22 cellular contexts compared by ENCODE assay signal in the genomic region with DNA sequence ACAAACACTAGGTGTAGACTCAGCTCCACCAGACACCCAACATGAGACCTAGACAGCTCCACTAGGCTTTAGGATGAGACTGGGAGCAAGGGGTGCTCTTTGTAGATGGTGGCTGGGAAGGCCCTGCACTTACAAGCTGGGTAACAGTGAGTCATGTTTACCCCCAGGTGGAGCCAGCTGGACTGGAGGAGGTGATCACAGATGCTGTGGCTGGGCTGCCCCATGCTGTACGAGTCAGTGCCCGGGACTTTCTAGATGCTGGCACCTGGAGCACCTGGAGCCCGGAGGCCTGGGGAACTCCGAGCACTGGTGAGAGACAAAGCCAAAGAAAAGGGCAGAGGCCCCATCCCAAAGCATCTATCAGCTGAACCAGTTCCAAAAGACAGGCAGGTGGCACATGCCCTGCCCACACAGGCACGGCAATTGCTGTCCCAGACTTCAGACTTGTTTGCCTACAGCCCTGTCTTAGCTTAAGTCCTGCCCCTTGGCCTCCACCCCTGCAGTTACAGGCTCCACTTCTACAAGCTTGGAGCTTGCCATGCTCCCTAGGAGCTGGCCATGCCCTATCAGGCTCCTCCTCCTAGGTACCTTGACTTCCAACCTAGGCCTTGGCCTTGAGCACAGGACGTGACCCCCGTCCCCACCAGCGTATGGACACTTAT. TPM values are rescaled to one million over a fixed set of nuclear protein-coding genes. Genes with fewer than 3 reads are reported as not detected.
DNase-seq lines count a peak whose midpoint lies in the region; ATAC-seq, FAIRE-seq and TF ChIP-seq lines count a peak whose summit lies in the region.
"Had no signal": no experiment of that assay in that cellular context is flagged by ENCODE, and none has a peak within 500 bp of the region (broad histone marks: within the 10 kb centered on the region; RNA-seq: fewer than 3 reads in every experiment).

No MANE protein-coding gene starts in this region.

- 77% methylated on average over 4 of the region's 8 CpGs for WGBS in HepG2 (ENCODE audit: low lambda C conversion rate)

- H3K4me2 ChIP-seq in HepG2 (ENCODE audit: low read depth, low read length): no peak overlapping the region
- H3K4me2 ChIP-seq: BLaER1 treated with 17β-estradiol and CSF1 and Interleukin-3, amounts not matched to agents 10 nM and 100 nM had no signal

- in situ Hi-C loops in HepG2 (cut with HindIII; ENCODE audit: extremely low pct_ligation_motif_present, low pct_unique_long_range_greater_than_20kb): no loop called here

- BruUV-seq in HepG2 (replicated peaks; lab: Mats Ljungman, UMichigan): no TSS peak

- H2AFZ ChIP-seq in HepG2 (ENCODE audit: low read length): no peak overlapping the region

- no peaks in the 10 kb centered on the region for H3K36me3 Mint-ChIP-seq in WTC11

- no peak overlapping the region for H3K9ac ChIP-seq in HepG2 (ENCODE audit: insufficient read depth, low read depth, low read length)
- H3K9ac ChIP-seq: BLaER1 treated with 17β-estradiol and CSF1 and Interleukin-3, amounts not matched to agents 10 nM and 100 nM had no signal

- peaks cover 11% of the 10 kb centered on the region for H3K4me1 ChIP-seq in HepG2 (ENCODE audit: insufficient read depth, low read length)

- ATAC-seq in WTC11 (0 out of 2 replicates have a peak, but pooled peaks have one; percentile 4), HepG2 (peak; percentile 21), GM21360 (IDR thresholded peaks at IDR 0.05; ENCODE audit: unreplicated experiment) (no peak), HG03095 (IDR thresholded peaks at IDR 0.05; ENCODE audit: unreplicated experiment) (no peak), GM21786 (IDR thresholded peaks at IDR 0.05; ENCODE audit: unreplicated experiment) (no peak)
- ATAC-seq: left lung had no signal

- no peaks in the 10 kb centered on the region for H3K9me3 ChIP-seq in HepG2 (ENCODE audit: low read length)
- H3K9me3 ChIP-seq: BLaER1 treated with 17β-estradiol and CSF1 and Interleukin-3, amounts not matched to agents 10 nM and 100 nM; esophagus muscularis mucosa; HAP-1; left lung; spleen had no signal

- no peaks in the 10 kb centered on the region for H3K36me3 ChIP-seq in HepG2 (replicated peaks in 1 of 2; ENCODE audit: control insufficient read depth in 1 of 2, insufficient read depth in 2 of 2, low read length in 2 of 2)
- H3K36me3 ChIP-seq: HAP-1, left lung had no signal

- no peaks in the 10 kb centered on the region for H3K79me2 ChIP-seq in HepG2 (ENCODE audit: insufficient read depth, low read length)

- DNase-seq in Daoy (ENCODE audit: low read depth) (peak; percentile 47), M059J (ENCODE audit: low read depth) (peak; percentile 67), WTC11 (ENCODE audit: low spot score) (no peak), HepG2 (ENCODE audit: low spot score) (no peak), RCC 7860 (ENCODE audit: low spot score) (no peak)
- DNase-seq: activated CD4-positive, alpha-beta T cell treated with anti-CD3 and anti-CD28 coated beads, Interleukin-2, amount 50 U/mL, for 4 hours; hypothalamus; left lung; NCI-H1417; spleen; T-helper 9 cell had no signal

- no peak for TF ChIP-seq RAD21 in HepG2 (CRISPR knock-in tag; IDR thresholded peaks at IDR 0.05)

- no peak for TF ChIP-seq EP300 in HepG2 (IDR thresholded peaks at IDR 0.05; ENCODE audit: low read depth in 2 of 2, low read length in 2 of 2)
- TF ChIP-seq EP300 in HepG2 (CRISPR knock-in tag; IDR thresholded peaks at IDR 0.05; ENCODE audit: borderline replicate concordance): no peak

- FAIRE-seq in HepG2 (lab: Jason Lieb, UNC) (no peak), RCC 7860 (lab: Jason Lieb, UNC) (no peak)

- CTCF ChIA-PET in WTC11 (lab: Charles Lee) (interaction anchor here (0.5 to 3.4 kb wide), 7 partner anchors 13 to 486 kb away, joined by 3 to 18 read pairs (median 3); a partner anchor contains a TSS), HepG2 (lab: Yijun Ruan, JAX; ENCODE audit: low intra/inter-chr PET ratio, low total read pairs) (interaction anchor here (1.0 kb wide), 1 partner anchor 41 kb away, joined by 3 read pairs; no protein-coding TSS in a partner anchor)

- TF ChIP-seq CTCF in WTC11 (IDR thresholded peaks at IDR 0.05): no peak
- 0 out of 2 replicates have a peak, but pooled peaks have one; percentile 10 for TF ChIP-seq CTCF in HepG2 (CRISPR knock-in tag; IDR thresholded peaks at IDR 0.05)

- H3K27me3 ChIP-seq in HepG2 (ENCODE audit: control insufficient read depth in 1 of 2, insufficient read depth in 2 of 2, low read length in 2 of 2): no peaks in the 10 kb centered on the region; a peak in 2 of 5 replicates
- H3K27me3 ChIP-seq: BLaER1 treated with 17β-estradiol and CSF1 and Interleukin-3, amounts not matched to agents 10 nM and 100 nM; esophagus muscularis mucosa; left lung; spleen had no signal

- no peak overlapping the region for H3K27ac ChIP-seq in HepG2 (ENCODE audit: extremely low read length, insufficient read depth, low read length)
- H3K27ac ChIP-seq: BLaER1 treated with 17β-estradiol and CSF1 and Interleukin-3, amounts not matched to agents 10 nM and 100 nM; esophagus muscularis mucosa; left lung; spleen had no signal

- H4K20me1 ChIP-seq in HepG2 (ENCODE audit: insufficient read depth, low read length): no peaks in the 10 kb centered on the region

- peaks cover 6% of the 10 kb centered on the region for H3K27me3 Mint-ChIP-seq in WTC11 (ENCODE audit: low read depth)
- H3K27me3 Mint-ChIP-seq: stimulated activated naive CD8-positive, alpha-beta T cell treated with anti-CD3 and anti-CD28 coated beads, Interleukin-15, Interleukin-2, amounts not matched to agents 100 ng/mL and 50 ng/mL, for 24 hours had no signal

- intact Hi-C loops in HepG2 (cut with micrococcal nuclease; ENCODE audit: unreplicated experiment): no loop called here

- H3K4me1 Mint-ChIP-seq in WTC11: peaks cover 11% of the 10 kb centered on the region

- POLR2A ChIA-PET in WTC11 (lab: Charles Lee) (no interaction called here), HepG2 (lab: Yijun Ruan, JAX) (interaction anchor here (0.7 kb wide), 1 partner anchor 13 kb away, joined by 4 read pairs; a partner anchor contains a TSS)

- H3K4me3 Mint-ChIP-seq in WTC11: no peak overlapping the region
- H3K4me3 Mint-ChIP-seq: dendritic cell treated with granulocyte-macrophage colony-stimulating factor and Interleukin-4, amounts not matched to agents 40 ng/mL and 50 ng/mL, for 4 days; stimulated activated naive CD8-positive, alpha-beta T cell treated with anti-CD3 and anti-CD28 coated beads, Interleukin-15, Interleukin-2, amounts not matched to agents 100 ng/mL and 50 ng/mL, for 24 hours had no signal

- no peak overlapping the region for H3K27ac Mint-ChIP-seq in WTC11
- H3K27ac Mint-ChIP-seq: activated T-helper 2 cell treated with anti-CD3 and anti-CD28 coated beads, Interferon-gamma antibody, Interleukin-2, Interleukin-4, amounts not matched to agents 10 μg/mL and 5 μg/mL and 100 μg/mL, durations not matched to agents 14 hours and 24 hours and 36 hours; dendritic cell treated with granulocyte-macrophage colony-stimulating factor and Interleukin-4, amounts not matched to agents 40 ng/mL and 50 ng/mL, for 4 days; stimulated activated naive CD8-positive, alpha-beta T cell treated with anti-CD3 and anti-CD28 coated beads, Interleukin-15, Interleukin-2, amounts not matched to agents 100 ng/mL and 50 ng/mL, for 24 hours had no signal

- no peaks in the 10 kb centered on the region for H3K9me3 Mint-ChIP-seq in WTC11
- H3K9me3 Mint-ChIP-seq: activated T-helper 2 cell treated with anti-CD3 and anti-CD28 coated beads, Interferon-gamma antibody, Interleukin-2, Interleukin-4, amounts not matched to agents 10 μg/mL and 5 μg/mL and 100 μg/mL, durations not matched to agents 14 hours and 24 hours and 36 hours; dendritic cell treated with granulocyte-macrophage colony-stimulating factor and Interleukin-4, amounts not matched to agents 40 ng/mL and 50 ng/mL, for 4 days; stimulated activated naive CD8-positive, alpha-beta T cell treated with anti-CD3 and anti-CD28 coated beads, Interleukin-15, Interleukin-2, amounts not matched to agents 100 ng/mL and 50 ng/mL, for 24 hours had no signal

- no peak for TF ChIP-seq POLR2A in HepG2 (IDR thresholded peaks at IDR 0.05; ENCODE audit: insufficient read depth in 1 of 2, low read depth in 2 of 2, low read length in 2 of 2)

- H3K4me3 ChIP-seq in HepG2 (replicated peaks in 1 of 3; ENCODE audit: insufficient read depth in 1 of 3, low read depth in 2 of 3, low read length in 3 of 3): no peak overlapping the region
- H3K4me3 ChIP-seq: BLaER1 treated with 17β-estradiol and CSF1 and Interleukin-3, amounts not matched to agents 10 nM and 100 nM; esophagus muscularis mucosa; HAP-1; left lung; spleen had no signal

RNA-seq across cellular contexts. Expression of a gene that starts 2.7 kb away (rescaled TPM):
- total RNA-seq in Daoy (2014; rRNA removed; shearing (Covaris generic)): not detected in 2 replicates
- not detected in 2 replicates for total RNA-seq in M059J (2014; rRNA removed; shearing (Covaris generic))
- total RNA-seq in WTC11 (2021): 0.68 to 1.0 TPM (median 0.89 TPM) in 3 replicates
- not detected in 2 replicates for total RNA-seq in HepG2 (2016; rRNA removed; fragmentation: Illumina TruSeq; extraction: Trizol)
- total RNA-seq in HepG2 (2016; cell fraction: cytosol; rRNA removed; fragmentation: Illumina TruSeq; extraction: Trizol; ENCODE audit: low read depth): not detected in 2 replicates
- not detected in 2 replicates for total RNA-seq in HepG2 (2016; cell fraction: insoluble cytoplasmic fraction; rRNA removed; fragmentation: Illumina TruSeq; extraction: Trizol)
- total RNA-seq in HepG2 (2016; cell fraction: membrane; rRNA removed; fragmentation: Illumina TruSeq; extraction: Trizol): not detected in 2 replicates
- not detected in 2 replicates for total RNA-seq in HepG2 (2016; cell fraction: nucleus; rRNA removed; fragmentation: Illumina TruSeq; extraction: Trizol)
- polyA plus RNA-seq in HepG2 (2011; rRNA removed): not detected in 2 replicates
- polyA plus RNA-seq in HepG2 (2011; cell fraction: cytosol; rRNA removed): 0.08 TPM in 1 of 2 replicates, not detected in the other
- 0.35 TPM in 1 of 2 replicates, not detected in the other for polyA plus RNA-seq in HepG2 (2011; cell fraction: nucleus; rRNA removed)
- not detected in 2 replicates for polyA plus RNA-seq in HepG2 (2012)
- polyA plus RNA-seq in HepG2 (2016; cell fraction: cytosol; fragmentation: Illumina TruSeq; extraction: Trizol; ENCODE audit: low read depth): not detected in 2 replicates
- not detected in 2 replicates for polyA plus RNA-seq in HepG2 (2016; cell fraction: insoluble cytoplasmic fraction; fragmentation: Illumina TruSeq; extraction: Trizol; ENCODE audit: low read depth)
- not detected in 2 replicates for polyA plus RNA-seq in HepG2 (2016; cell fraction: membrane; fragmentation: Illumina TruSeq; extraction: Trizol; ENCODE audit: low read depth)
- polyA plus RNA-seq in HepG2 (2016; cell fraction: nucleus; fragmentation: Illumina TruSeq; extraction: Trizol; ENCODE audit: insufficient read depth, low read depth): not detected in 2 replicates
- not detected in 2 replicates for polyA minus RNA-seq in HepG2 (2011; rRNA and poly(A)+ RNA removed; ENCODE audit: low replicate concordance)
- not detected in 2 replicates for polyA minus RNA-seq in HepG2 (2011; cell fraction: cytosol; rRNA and poly(A)+ RNA removed)
- polyA minus RNA-seq in HepG2 (2011; cell fraction: nucleus; rRNA and poly(A)+ RNA removed): not detected in 2 replicates
- total RNA-seq: esophagus muscularis mucosa, myocyte had no signal

RNA-seq across cellular contexts. Expression of a gene that starts 7.7 kb away (rescaled TPM):
- 6.1 and 9.0 TPM in 2 replicates for total RNA-seq in Daoy (2014; rRNA removed; shearing (Covaris generic))
- 13.8 and 16.5 TPM in 2 replicates for total RNA-seq in M059J (2014; rRNA removed; shearing (Covaris generic))
- total RNA-seq in WTC11 (2021) (7.2 to 8.6 TPM (median 7.6 TPM) in 3 replicates), HepG2 (2016; rRNA removed; fragmentation: Illumina TruSeq; extraction: Trizol) (0.83 and 2.0 TPM in 2 replicates)
- 0.40 and 0.71 TPM in 2 replicates for total RNA-seq in HepG2 (2016; cell fraction: cytosol; rRNA removed; fragmentation: Illumina TruSeq; extraction: Trizol; ENCODE audit: low read depth)
- total RNA-seq in HepG2 (2016; cell fraction: insoluble cytoplasmic fraction; rRNA removed; fragmentation: Illumina TruSeq; extraction: Trizol): 0.43 and 2.2 TPM in 2 replicates
- 0.65 and 1.2 TPM in 2 replicates for total RNA-seq in HepG2 (2016; cell fraction: membrane; rRNA removed; fragmentation: Illumina TruSeq; extraction: Trizol)
- total RNA-seq in HepG2 (2016; cell fraction: nucleus; rRNA removed; fragmentation: Illumina TruSeq; extraction: Trizol): 4.1 and 4.6 TPM in 2 replicates
- polyA plus RNA-seq in HepG2 (2011; rRNA removed): 4.2 and 5.8 TPM in 2 replicates
- 1.7 and 2.2 TPM in 2 replicates for polyA plus RNA-seq in HepG2 (2011; cell fraction: cytosol; rRNA removed)
- 26.9 and 33.5 TPM in 2 replicates for polyA plus RNA-seq in HepG2 (2011; cell fraction: nucleus; rRNA removed)
- polyA plus RNA-seq in HepG2 (2012): 5.1 and 5.4 TPM in 2 replicates
- polyA plus RNA-seq in HepG2 (2016; cell fraction: cytosol; fragmentation: Illumina TruSeq; extraction: Trizol; ENCODE audit: low read depth): 0.33 and 0.60 TPM in 2 replicates
- polyA plus RNA-seq in HepG2 (2016; cell fraction: insoluble cytoplasmic fraction; fragmentation: Illumina TruSeq; extraction: Trizol; ENCODE audit: low read depth): 0.62 and 1.0 TPM in 2 replicates
- 0.48 and 0.87 TPM in 2 replicates for polyA plus RNA-seq in HepG2 (2016; cell fraction: membrane; fragmentation: Illumina TruSeq; extraction: Trizol; ENCODE audit: low read depth)
- polyA plus RNA-seq in HepG2 (2016; cell fraction: nucleus; fragmentation: Illumina TruSeq; extraction: Trizol; ENCODE audit: insufficient read depth, low read depth): 4.4 and 5.8 TPM in 2 replicates
- 8.7 and 9.2 TPM in 2 replicates for polyA minus RNA-seq in HepG2 (2011; rRNA and poly(A)+ RNA removed; ENCODE audit: low replicate concordance)
- 1.4 and 2.2 TPM in 2 replicates for polyA minus RNA-seq in HepG2 (2011; cell fraction: cytosol; rRNA and poly(A)+ RNA removed)
- polyA minus RNA-seq in HepG2 (2011; cell fraction: nucleus; rRNA and poly(A)+ RNA removed): 9.5 and 16.4 TPM in 2 replicates

RNA-seq across cellular contexts. Expression of a gene that starts 13.2 kb away (rescaled TPM):
- total RNA-seq in Daoy (2014; rRNA removed; shearing (Covaris generic)): 8.2 and 20.2 TPM in 2 replicates
- total RNA-seq in M059J (2014; rRNA removed; shearing (Covaris generic)): 13.4 and 20.9 TPM in 2 replicates
- total RNA-seq in WTC11 (2021): 35.9 to 39.7 TPM (median 37.6 TPM) in 3 replicates
- 21.1 and 40.4 TPM in 2 replicates for total RNA-seq in HepG2 (2016; rRNA removed; fragmentation: Illumina TruSeq; extraction: Trizol)
- total RNA-seq in HepG2 (2016; cell fraction: cytosol; rRNA removed; fragmentation: Illumina TruSeq; extraction: Trizol; ENCODE audit: low read depth): 12.8 and 15.4 TPM in 2 replicates
- 21.8 and 38.8 TPM in 2 replicates for total RNA-seq in HepG2 (2016; cell fraction: insoluble cytoplasmic fraction; rRNA removed; fragmentation: Illumina TruSeq; extraction: Trizol)
- 13.8 and 14.2 TPM in 2 replicates for total RNA-seq in HepG2 (2016; cell fraction: membrane; rRNA removed; fragmentation: Illumina TruSeq; extraction: Trizol)
- 46.8 and 57.0 TPM in 2 replicates for total RNA-seq in HepG2 (2016; cell fraction: nucleus; rRNA removed; fragmentation: Illumina TruSeq; extraction: Trizol)
- 46.3 and 51.3 TPM in 2 replicates for polyA plus RNA-seq in HepG2 (2011; rRNA removed)
- polyA plus RNA-seq in HepG2 (2011; cell fraction: cytosol; rRNA removed): 11.4 and 15.3 TPM in 2 replicates
- polyA plus RNA-seq in HepG2 (2011; cell fraction: nucleus; rRNA removed): 271 and 279 TPM in 2 replicates
- polyA plus RNA-seq in HepG2 (2012): 32.1 and 38.4 TPM in 2 replicates
- 9.9 TPM in 2 replicates for polyA plus RNA-seq in HepG2 (2016; cell fraction: cytosol; fragmentation: Illumina TruSeq; extraction: Trizol; ENCODE audit: low read depth)
- 26.1 and 30.6 TPM in 2 replicates for polyA plus RNA-seq in HepG2 (2016; cell fraction: insoluble cytoplasmic fraction; fragmentation: Illumina TruSeq; extraction: Trizol; ENCODE audit: low read depth)
- polyA plus RNA-seq in HepG2 (2016; cell fraction: membrane; fragmentation: Illumina TruSeq; extraction: Trizol; ENCODE audit: low read depth): 10.9 and 13.1 TPM in 2 replicates
- polyA plus RNA-seq in HepG2 (2016; cell fraction: nucleus; fragmentation: Illumina TruSeq; extraction: Trizol; ENCODE audit: insufficient read depth, low read depth): 91.9 and 92.7 TPM in 2 replicates
- polyA minus RNA-seq in HepG2 (2011; rRNA and poly(A)+ RNA removed; ENCODE audit: low replicate concordance): 27.4 and 44.3 TPM in 2 replicates
- 4.0 and 5.6 TPM in 2 replicates for polyA minus RNA-seq in HepG2 (2011; cell fraction: cytosol; rRNA and poly(A)+ RNA removed)
- polyA minus RNA-seq in HepG2 (2011; cell fraction: nucleus; rRNA and poly(A)+ RNA removed): 68.1 and 83.3 TPM in 2 replicates

RNA-seq across cellular contexts. Expression of a gene that starts 22.1 kb away (rescaled TPM):
- 72.3 and 88.6 TPM in 2 replicates for total RNA-seq in Daoy (2014; rRNA removed; shearing (Covaris generic))
- 108 and 115 TPM in 2 replicates for total RNA-seq in M059J (2014; rRNA removed; shearing (Covaris generic))
- total RNA-seq in WTC11 (2021): 108 to 116 TPM (median 109 TPM) in 3 replicates
- 28.5 and 60.8 TPM in 2 replicates for total RNA-seq in HepG2 (2016; rRNA removed; fragmentation: Illumina TruSeq; extraction: Trizol)
- total RNA-seq in HepG2 (2016; cell fraction: cytosol; rRNA removed; fragmentation: Illumina TruSeq; extraction: Trizol; ENCODE audit: low read depth): 29.7 and 36.9 TPM in 2 replicates
- total RNA-seq in HepG2 (2016; cell fraction: insoluble cytoplasmic fraction; rRNA removed; fragmentation: Illumina TruSeq; extraction: Trizol): 27.0 and 60.5 TPM in 2 replicates
- 57.4 and 66.9 TPM in 2 replicates for total RNA-seq in HepG2 (2016; cell fraction: membrane; rRNA removed; fragmentation: Illumina TruSeq; extraction: Trizol)
- 47.9 and 57.4 TPM in 2 replicates for total RNA-seq in HepG2 (2016; cell fraction: nucleus; rRNA removed; fragmentation: Illumina TruSeq; extraction: Trizol)
- polyA plus RNA-seq in HepG2 (2011; rRNA removed): 38.9 and 45.9 TPM in 2 replicates
- 46.5 and 47.9 TPM in 2 replicates for polyA plus RNA-seq in HepG2 (2011; cell fraction: cytosol; rRNA removed)
- 28.6 and 40.8 TPM in 2 replicates for polyA plus RNA-seq in HepG2 (2011; cell fraction: nucleus; rRNA removed)
- 57.8 and 68.0 TPM in 2 replicates for polyA plus RNA-seq in HepG2 (2012)
- 54.4 and 69.4 TPM in 2 replicates for polyA plus RNA-seq in HepG2 (2016; cell fraction: cytosol; fragmentation: Illumina TruSeq; extraction: Trizol; ENCODE audit: low read depth)
- polyA plus RNA-seq in HepG2 (2016; cell fraction: insoluble cytoplasmic fraction; fragmentation: Illumina TruSeq; extraction: Trizol; ENCODE audit: low read depth): 55.2 and 61.1 TPM in 2 replicates
- polyA plus RNA-seq in HepG2 (2016; cell fraction: membrane; fragmentation: Illumina TruSeq; extraction: Trizol; ENCODE audit: low read depth): 86.0 and 102 TPM in 2 replicates
- 131 and 132 TPM in 2 replicates for polyA plus RNA-seq in HepG2 (2016; cell fraction: nucleus; fragmentation: Illumina TruSeq; extraction: Trizol; ENCODE audit: insufficient read depth, low read depth)
- polyA minus RNA-seq in HepG2 (2011; rRNA and poly(A)+ RNA removed; ENCODE audit: low replicate concordance): 71.0 and 231 TPM in 2 replicates
- 23.8 and 24.9 TPM in 2 replicates for polyA minus RNA-seq in HepG2 (2011; cell fraction: cytosol; rRNA and poly(A)+ RNA removed)
- 13.3 and 18.3 TPM in 2 replicates for polyA minus RNA-seq in HepG2 (2011; cell fraction: nucleus; rRNA and poly(A)+ RNA removed)

RNA-seq across cellular contexts. Expression of a gene that starts 30.9 kb away (rescaled TPM):
- total RNA-seq in Daoy (2014; rRNA removed; shearing (Covaris generic)): not detected in 2 replicates
- total RNA-seq in M059J (2014; rRNA removed; shearing (Covaris generic)): not detected in 2 replicates
- total RNA-seq in WTC11 (2021): 0.14 to 0.23 TPM (median 0.15 TPM) in 3 replicates
- not detected in 2 replicates for total RNA-seq in HepG2 (2016; rRNA removed; fragmentation: Illumina TruSeq; extraction: Trizol)
- not detected in 2 replicates for total RNA-seq in HepG2 (2016; cell fraction: cytosol; rRNA removed; fragmentation: Illumina TruSeq; extraction: Trizol; ENCODE audit: low read depth)
- not detected in 2 replicates for total RNA-seq in HepG2 (2016; cell fraction: insoluble cytoplasmic fraction; rRNA removed; fragmentation: Illumina TruSeq; extraction: Trizol)
- total RNA-seq in HepG2 (2016; cell fraction: membrane; rRNA removed; fragmentation: Illumina TruSeq; extraction: Trizol): not detected in 2 replicates
- not detected in 2 replicates for total RNA-seq in HepG2 (2016; cell fraction: nucleus; rRNA removed; fragmentation: Illumina TruSeq; extraction: Trizol)
- not detected in 2 replicates for polyA plus RNA-seq in HepG2 (2011; rRNA removed)
- polyA plus RNA-seq in HepG2 (2011; cell fraction: cytosol; rRNA removed): not detected in 2 replicates
- 0.17 and 0.34 TPM in 2 replicates for polyA plus RNA-seq in HepG2 (2011; cell fraction: nucleus; rRNA removed)
- 0.12 TPM in 1 of 2 replicates, not detected in the other for polyA plus RNA-seq in HepG2 (2012)
- not detected in 2 replicates for polyA plus RNA-seq in HepG2 (2016; cell fraction: cytosol; fragmentation: Illumina TruSeq; extraction: Trizol; ENCODE audit: low read depth)
- polyA plus RNA-seq in HepG2 (2016; cell fraction: insoluble cytoplasmic fraction; fragmentation: Illumina TruSeq; extraction: Trizol; ENCODE audit: low read depth): not detected in 2 replicates
- polyA plus RNA-seq in HepG2 (2016; cell fraction: membrane; fragmentation: Illumina TruSeq; extraction: Trizol; ENCODE audit: low read depth): not detected in 2 replicates
- polyA plus RNA-seq in HepG2 (2016; cell fraction: nucleus; fragmentation: Illumina TruSeq; extraction: Trizol; ENCODE audit: insufficient read depth, low read depth): 0.45 TPM in 1 of 2 replicates, not detected in the other
- polyA minus RNA-seq in HepG2 (2011; rRNA and poly(A)+ RNA removed; ENCODE audit: low replicate concordance): not detected in 2 replicates
- not detected in 2 replicates for polyA minus RNA-seq in HepG2 (2011; cell fraction: cytosol; rRNA and poly(A)+ RNA removed)
- not detected in 2 replicates for polyA minus RNA-seq in HepG2 (2011; cell fraction: nucleus; rRNA and poly(A)+ RNA removed)
- total RNA-seq: esophagus muscularis mucosa, left lung, myocyte, NCI-H460, spleen had no signal
- polyA plus RNA-seq: spleen had no signal

Comparison
In these comparisons a context has a peak if more than half of its experiments do, and no peak if none do; other contexts are left out.
1. DNase-seq: peak in Daoy (single experiment) and M059J (single experiment); none in WTC11 (single experiment), HepG2 (single experiment) and RCC 7860 (single experiment).
2. ATAC-seq: peak in WTC11 (single experiment) and HepG2 (single experiment); none in GM21360 (single experiment), HG03095 (single experiment) and GM21786 (single experiment).